1 cellular context compared by ENCODE assay signal in genomic region chr5:41176952-41177351, GRCh38.
TF ChIP-seq lines count a peak whose summit lies in the region.

No MANE protein-coding gene starts in this region.

TF ChIP-seq in HepG2, 621 proteins besides CTCF, POLR2A, EP300 and RAD21:
- TF ChIP-seq PRDM15 (CRISPR knock-in tag; IDR thresholded peaks at IDR 0.05) (no peak), CEBPB (IDR thresholded peaks at IDR 0.05; ENCODE audit: borderline replicate concordance, low read depth, low read length) (peak; percentile 51), SIX4 (CRISPR knock-in tag; IDR thresholded peaks at IDR 0.05) (peak; percentile 88; the same call in 1 of the 2 replicates)
